In the genomic region with DNA sequence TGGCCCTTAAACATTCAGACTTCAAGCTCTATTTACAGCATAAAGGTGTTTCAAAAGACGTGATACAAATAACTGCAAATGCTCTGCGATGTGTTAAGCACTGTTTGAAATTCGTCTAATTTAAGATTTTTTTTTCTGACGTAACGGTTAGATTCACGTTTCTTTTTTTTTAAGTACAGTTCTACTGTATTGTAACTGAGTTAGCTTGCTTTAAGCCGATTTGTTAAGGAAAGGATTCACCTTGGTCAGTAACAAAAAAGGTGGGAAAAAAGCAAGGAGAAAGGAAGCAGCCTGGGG, we compare ENCODE assay signal across 10 cellular contexts. TPM values are rescaled to one million over a fixed set of nuclear protein-coding genes. Genes with fewer than 3 reads are reported as not detected.
DNase-seq lines count a peak whose midpoint lies in the region; ATAC-seq, FAIRE-seq and TF ChIP-seq lines count a peak whose summit lies in the region.
"Had no signal": no experiment of that assay in that cellular context is flagged by ENCODE, and none has a peak within 500 bp of the region (broad histone marks: within the 10 kb centered on the region; RNA-seq: fewer than 3 reads in every experiment).

No MANE protein-coding gene starts in this region.

- no peaks in the 10 kb centered on the region for H3K36me3 ChIP-seq in MG63
- no peaks in the 10 kb centered on the region for H3K36me3 ChIP-seq in H1 (ENCODE audit: control insufficient read depth in 2 of 4, insufficient read depth in 4 of 4, low read length in 3 of 4)
- no peaks in the 10 kb centered on the region for H3K36me3 ChIP-seq in neuronal stem cell (replicated peaks in 1 of 2; ENCODE audit: control insufficient read depth in 2 of 2, insufficient read depth in 2 of 2, low read length in 2 of 2)

- H3K14ac ChIP-seq in H1 (ENCODE audit: insufficient read length) (no peak overlapping the region), neuronal stem cell (ENCODE audit: low read length) (no peak overlapping the region)

- H2BK15ac ChIP-seq in H1 (ENCODE audit: low read length) (no peak overlapping the region), neuronal stem cell (ENCODE audit: low read length) (no peak overlapping the region)

- H2BK120ac ChIP-seq in H1 (replicated peaks; ENCODE audit: low read depth, low read length), result no peak overlapping the region
- no peak overlapping the region for H2BK120ac ChIP-seq in neuronal stem cell (ENCODE audit: low read depth, low read length)

- H3K23ac ChIP-seq in H1 (ENCODE audit: insufficient read length) (no peak overlapping the region), neuronal stem cell (ENCODE audit: low read depth, low read length, poor library complexity) (no peak overlapping the region)

- no peak for FAIRE-seq in H1 (lab: Jason Lieb, UNC)
- no peak for FAIRE-seq in RCC 7860 (lab: Jason Lieb, UNC)

- H3K4me3 ChIP-seq in MG63 (peak overlapping the region; percentile 58), H1 (ENCODE audit: extremely low read depth in 1 of 4, insufficient read depth in 2 of 4, low read depth in 3 of 4, low read length in 4 of 4) (peak overlapping the region; percentile 29 to 74 (median 34); a peak in 6 of 8 replicates), neuronal stem cell (ENCODE audit: low read length in 2 of 2) (peak overlapping the region; percentile 7 to 65)

- H3K36me3 Mint-ChIP-seq in CD14-positive monocyte, result peaks cover 0 to 4% of the 10 kb centered on the region in 2 donors

- no peak overlapping the region for H3K4ac ChIP-seq in H1 (replicated peaks; ENCODE audit: insufficient read length, low read depth, low read length)
- H3K4ac ChIP-seq in neuronal stem cell (ENCODE audit: low read length), result no peak overlapping the region

- peaks cover 54 to 78% (median 65%) of the 10 kb centered on the region in 3 donors for H3K27me3 Mint-ChIP-seq in CD14-positive monocyte (ENCODE audit: low read depth in 3 of 3)

- POLR2A ChIA-PET in H1 (lab: Charles Lee; ENCODE audit: partially characterized antibody), result interaction anchor here (0.6 to 1.6 kb wide), 6 partner anchors 9 to 379 kb away, joined by 3 to 8 read pairs (median 5); no protein-coding TSS in a partner anchor

- CTCF ChIA-PET in H1 (lab: Charles Lee; ENCODE audit: partially characterized antibody), result interaction anchor here (0.6 to 2.4 kb wide), 14 partner anchors 9 to 253 kb away, joined by 3 to 11 read pairs (median 4); no protein-coding TSS in a partner anchor

- peaks cover 0 to 20% (median 9%) of the 10 kb centered on the region in 4 experiments; a peak in 6 of 7 replicates for H3K4me1 ChIP-seq in H1 (replicated peaks in 1 of 4; ENCODE audit: control insufficient read depth in 3 of 4, insufficient read depth in 4 of 4, low read length in 3 of 4)
- H3K4me1 ChIP-seq in neuronal stem cell (ENCODE audit: control insufficient read depth in 2 of 2, insufficient read depth in 1 of 2, low read depth in 1 of 2, low read length in 2 of 2), result peaks cover 6 to 16% of the 10 kb centered on the region in 2 donors

- TF ChIP-seq CTCF in CD14-positive monocyte (IDR thresholded peaks at IDR 0.05) (no peak), H1 (IDR thresholded peaks at IDR 0.05; ENCODE audit: control extremely low read depth in 1 of 3, insufficient read depth in 1 of 3, low read depth in 1 of 3, low read length in 3 of 3) (no peak)

- H3K9me3 Mint-ChIP-seq in CD14-positive monocyte, result peaks cover 2 to 20% (median 11%) of the 10 kb centered on the region in 7 donors

- no peak overlapping the region for H2BK20ac ChIP-seq in H1 (ENCODE audit: low read length)

- peak overlapping the region; percentile 72 for H4K8ac ChIP-seq in H1 (ENCODE audit: extremely low read depth, insufficient read depth, low read length)
- H4K8ac ChIP-seq in neuronal stem cell (ENCODE audit: low read depth, low read length), result no peak overlapping the region

- H3K27ac Mint-ChIP-seq in CD14-positive monocyte, result peak overlapping the region in 2 of 7 donors; percentile 58

- intact Hi-C loops in CD14-positive monocyte (cut with micrococcal nuclease), result loop anchor here in 1 of 2 donors (10.0 kb wide), 1 partner anchor 371 kb away; no protein-coding TSS in a partner anchor

- H3K79me1 ChIP-seq in H1 (ENCODE audit: low read depth, low read length) (no peaks in the 10 kb centered on the region), neuronal stem cell (ENCODE audit: low read depth, low read length) (no peaks in the 10 kb centered on the region)

- peak overlapping the region; percentile 77 to 90 for H3K4me3 Mint-ChIP-seq in CD14-positive monocyte

- TF ChIP-seq EP300 in H1 (IDR thresholded peaks at IDR 0.05; ENCODE audit: borderline replicate concordance in 1 of 2, low read depth in 2 of 2, low read length in 2 of 2), result no peak

- peak overlapping the region; percentile 45 for H4K91ac ChIP-seq in H1 (replicated peaks; ENCODE audit: insufficient read length, low read length)
- no peak overlapping the region for H4K91ac ChIP-seq in neuronal stem cell (ENCODE audit: low read depth, low read length, poor library complexity)

- H3K9ac ChIP-seq in H1 (replicated peaks in 1 of 4; ENCODE audit: extremely low read depth in 1 of 4, low read depth in 3 of 4, low read length in 3 of 4) (peak overlapping the region in 3 of 4 experiments; percentile 14 to 36 (median 20); a peak in 4 of 7 replicates), neuronal stem cell (ENCODE audit: low read depth, low read length, poor library complexity) (peak overlapping the region; percentile 81)

- H2AFZ ChIP-seq in H1 (ENCODE audit: low read length) (peak overlapping the region; percentile 43), neuronal stem cell (ENCODE audit: low read length) (peak overlapping the region; percentile 100)

- H2AK5ac ChIP-seq in H1 (ENCODE audit: low read depth, low read length), result no peak overlapping the region
- no peak overlapping the region for H2AK5ac ChIP-seq in neuronal stem cell (ENCODE audit: low read depth, low read length)

- no peak for TF ChIP-seq RAD21 in H1 (IDR thresholded peaks at IDR 0.05 in 1 of 2, conservative IDR thresholded peaks at IDR 0.05 in 1 of 2; ENCODE audit: low read depth in 2 of 2, low read length in 2 of 2)

- ATAC-seq in GM21528 (IDR thresholded peaks at IDR 0.05; ENCODE audit: low FRiP score, unreplicated experiment) (no peak), GM19455 (IDR thresholded peaks at IDR 0.05; ENCODE audit: unreplicated experiment) (no peak)

- no peak for TF ChIP-seq POLR2A in H1 (IDR thresholded peaks at IDR 0.05; ENCODE audit: control extremely low read depth in 1 of 2, low read depth in 2 of 2, low read length in 2 of 2)

- no peak for DNase-seq in CD14-positive monocyte (ENCODE audit: low spot score)
- DNase-seq in MG63, result no peak
- no peak for DNase-seq in H1 (ENCODE audit: low read depth in 1 of 2, low spot score in 2 of 2)
- DNase-seq in neuronal stem cell (ENCODE audit: low spot score), result no peak
- DNase-seq in RCC 7860 (ENCODE audit: low spot score), result no peak
- no peak for DNase-seq in SHP77 treated with DMSO at 0.1 percent for 48 hours (lab: John Stamatoyannopoulos, UW)

- H2BK5ac ChIP-seq in H1 (ENCODE audit: low read depth, low read length) (no peak overlapping the region), neuronal stem cell (ENCODE audit: low read length) (no peak overlapping the region)

- peaks cover 22% of the 10 kb centered on the region; the same call in 1 of the 2 replicates for H3K23me2 ChIP-seq in H1 (ENCODE audit: low read depth, low read length)

- H3K4me2 ChIP-seq in H1 (ENCODE audit: insufficient read depth in 1 of 2, low read depth in 2 of 2, low read length in 2 of 2), result peak overlapping the region; percentile 83 to 96
- peak overlapping the region; percentile 100 for H3K4me2 ChIP-seq in neuronal stem cell (ENCODE audit: insufficient read depth, low read length, poor library complexity, severe bottlenecking)

- H2BK12ac ChIP-seq in H1 (ENCODE audit: low read depth, low read length) (no peak overlapping the region), neuronal stem cell (ENCODE audit: low read length) (no peak overlapping the region)

- no peaks in the 10 kb centered on the region for H3K9me3 ChIP-seq in MG63
- H3K9me3 ChIP-seq in H1 (ENCODE audit: insufficient read depth in 2 of 2, low read depth in 1 of 2, low read length in 1 of 2), result no peaks in the 10 kb centered on the region
- H3K9me3 ChIP-seq in neuronal stem cell (replicated peaks in 1 of 2; ENCODE audit: control insufficient read depth in 2 of 2, insufficient read depth in 1 of 2, low read depth in 1 of 2, low read length in 2 of 2), result peaks cover 0 to 2% of the 10 kb centered on the region in 2 donors

- no peak overlapping the region for H3K56ac ChIP-seq in H1 (replicated peaks; ENCODE audit: insufficient read length, low read depth, low read length)

- H3K27me3 ChIP-seq in MG63 (peaks cover 44% of the 10 kb centered on the region), H1 (replicated peaks in 1 of 4; ENCODE audit: control insufficient read depth in 3 of 4, extremely low read depth in 1 of 4, insufficient read depth in 3 of 4, low read length in 3 of 4) (peaks cover 35 to 55% (median 52%) of the 10 kb centered on the region in 4 experiments), neuronal stem cell (ENCODE audit: control insufficient read depth in 3 of 3, insufficient read depth in 3 of 3, low read depth in 1 of 3, low read length in 3 of 3) (peaks cover 29 to 48% (median 42%) of the 10 kb centered on the region in 3 experiments)

- no peaks in the 10 kb centered on the region for H3K79me2 ChIP-seq in H1 (ENCODE audit: control insufficient read depth in 1 of 2, insufficient read depth in 2 of 2, low read length in 2 of 2)

- H3K18ac ChIP-seq in H1 (ENCODE audit: extremely low read depth, low read length) (peak overlapping the region; percentile 87; the same call in 1 of the 2 replicates), neuronal stem cell (ENCODE audit: low read length) (peak overlapping the region; percentile 97)

- peaks cover 16% of the 10 kb centered on the region for H3K4me1 Mint-ChIP-seq in CD14-positive monocyte

- no peak overlapping the region for H3K27ac ChIP-seq in H1 (ENCODE audit: low read depth, low read length)
- H3K27ac ChIP-seq in neuronal stem cell (replicated peaks; ENCODE audit: low read length), result no peak overlapping the region

- 63% methylated on average over 7 of the region's 7 CpGs; no CpG with 5 or more reads in 1 of the 2 experiments for WGBS in H1 (ENCODE audit: extremely low coverage in 1 of 2, insufficient coverage in 1 of 2, insufficient read length in 1 of 2, insufficient replicate concordance in 2 of 2, low coverage in 1 of 2, low lambda C conversion rate in 2 of 2, missing lambda C conversion rate in 1 of 2), 2 experiments
- no CpG with 5 or more reads among the region's 7 CpGs for WGBS in neuronal stem cell (ENCODE audit: extremely low coverage in 2 of 2, insufficient read length in 2 of 2, insufficient replicate concordance in 1 of 2), 2 donors

- peaks cover 0 to 1% of the 10 kb centered on the region in 2 experiments for H4K20me1 ChIP-seq in H1 (replicated peaks in 1 of 2; ENCODE audit: control insufficient read depth in 1 of 2, insufficient read depth in 2 of 2, low read length in 2 of 2)

- H4K5ac ChIP-seq in H1 (ENCODE audit: insufficient read length, low read depth, low read length), result no peak overlapping the region

RNA-seq across cellular contexts. Expression of a gene that starts 0.7 kb away (rescaled TPM):
- polyA plus RNA-seq in CD14-positive monocyte (not detected), H1 (2011; rRNA removed) (0.54 and 1.0 TPM in 2 replicates)
- 0.43 TPM in 1 of 2 replicates, not detected in the other for total RNA-seq in MG63 (2014; rRNA removed; shearing (Covaris generic); ENCODE audit: low replicate concordance)
- total RNA-seq in H1 (2021; fragmentation: NEBNext Ultra II Directional; extraction: Animal tissue kit (Norgen Biotek cat#: 25700)), result 1.7 and 2.4 TPM in 2 replicates
- polyA plus RNA-seq in H1 (2011; cell fraction: cytosol; rRNA removed), result 0.57 TPM
- 1.1 TPM for polyA plus RNA-seq in H1 (2011; cell fraction: nucleus; rRNA removed)
- polyA plus RNA-seq in H1 (2012, experiment 1 of 2), result 0.88 to 1.4 TPM (median 1.3 TPM) in 4 replicates
- 0.83 TPM for polyA plus RNA-seq in H1 (2012, experiment 2 of 2)
- 0.93 TPM for polyA plus RNA-seq in H1 (2013, experiment 1 of 2)
- polyA plus RNA-seq in H1 (2013, experiment 2 of 2), result 0.99 TPM
- 0.29 and 0.38 TPM in 2 replicates for polyA minus RNA-seq in H1 (2011; rRNA and poly(A)+ RNA removed)
- 0.22 TPM for polyA minus RNA-seq in H1 (2011; cell fraction: cytosol; rRNA and poly(A)+ RNA removed)
- 0.60 TPM for polyA minus RNA-seq in H1 (2011; cell fraction: nucleus; rRNA and poly(A)+ RNA removed)
- 2.6 TPM for polyA plus RNA-seq in neuronal stem cell (2013, experiment 1 of 2)
- 2.8 TPM for polyA plus RNA-seq in neuronal stem cell (2013, experiment 2 of 2)

RNA-seq across cellular contexts. Expression of a gene that starts 49.0 kb away (rescaled TPM):
- polyA plus RNA-seq in CD14-positive monocyte (not detected), H1 (2011; rRNA removed) (not detected in 2 replicates)
- not detected in 2 replicates for total RNA-seq in MG63 (2014; rRNA removed; shearing (Covaris generic); ENCODE audit: low replicate concordance)
- total RNA-seq in H1 (2021; fragmentation: NEBNext Ultra II Directional; extraction: Animal tissue kit (Norgen Biotek cat#: 25700)), result not detected in 2 replicates
- polyA plus RNA-seq in H1 (2011; cell fraction: cytosol; rRNA removed), result not detected
- not detected for polyA plus RNA-seq in H1 (2011; cell fraction: nucleus; rRNA removed)
- not detected in 4 replicates for polyA plus RNA-seq in H1 (2012, experiment 1 of 2)
- polyA plus RNA-seq in H1 (2012, experiment 2 of 2), result not detected
- not detected for polyA plus RNA-seq in H1 (2013, experiment 1 of 2)
- polyA plus RNA-seq in H1 (2013, experiment 2 of 2), result not detected
- polyA minus RNA-seq in H1 (2011; rRNA and poly(A)+ RNA removed), result not detected in 2 replicates
- polyA minus RNA-seq in H1 (2011; cell fraction: cytosol; rRNA and poly(A)+ RNA removed), result not detected
- not detected for polyA minus RNA-seq in H1 (2011; cell fraction: nucleus; rRNA and poly(A)+ RNA removed)
- not detected for polyA plus RNA-seq in neuronal stem cell (2013, experiment 1 of 2)
- polyA plus RNA-seq in neuronal stem cell (2013, experiment 2 of 2), result not detected
- total RNA-seq: pulmonary artery endothelial cell; T-helper 2 cell treated with Interferon-gamma antibody and Interleukin-4, amounts not matched to agents 100 ng/mL and 5 ng/mL, for 36 hours had no signal
